ENCODE assay signal across 8 cellular contexts in the genomic region with DNA sequence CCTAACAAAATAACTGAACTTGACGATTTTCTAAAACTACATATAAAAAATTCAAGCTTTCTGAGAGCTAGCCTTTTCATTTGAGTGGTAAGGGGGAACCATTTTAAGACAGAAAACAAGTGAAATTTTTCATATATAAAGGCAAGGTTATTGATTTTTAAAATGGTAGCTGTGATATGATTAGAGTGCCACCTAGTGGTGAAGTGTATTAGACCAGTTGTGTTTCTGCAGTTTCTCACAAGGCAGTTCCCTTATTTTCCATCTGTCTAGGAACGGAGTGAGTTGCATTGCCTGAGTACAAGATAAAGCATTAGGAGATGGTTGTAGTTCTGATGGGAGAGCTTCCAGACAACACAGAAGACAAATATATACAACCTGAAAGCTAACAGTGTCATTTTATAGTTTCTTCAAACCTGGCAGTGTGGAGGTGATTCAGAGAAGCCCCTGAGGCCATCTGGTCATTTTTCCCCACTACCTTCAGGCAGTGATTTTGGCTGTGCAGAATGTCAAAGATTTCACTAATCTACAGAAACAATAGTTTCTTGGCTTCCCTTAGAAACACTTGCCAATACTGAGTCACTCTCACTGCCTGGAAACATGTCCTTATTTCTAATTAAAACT.
DNase-seq lines count a peak whose midpoint lies in the region; ATAC-seq, FAIRE-seq and TF ChIP-seq lines count a peak whose summit lies in the region.

No MANE protein-coding gene starts in this region.

- DNase-seq in AG04450 (ENCODE audit: low read depth, low spot score), result peak; percentile 58
- no peak for DNase-seq in GM12892 (ENCODE audit: insufficient read length)
- DNase-seq in NCI-H2171 (lab: John Stamatoyannopoulos, UW), result peak; percentile 35
- no peak for DNase-seq in left ventricle myocardium superior
- no peak for DNase-seq in smooth muscle cell (lab: John Stamatoyannopoulos, UW; ENCODE audit: unreplicated experiment)
- DNase-seq in MG63, result no peak

- H3K79me2 ChIP-seq in smooth muscle cell (ENCODE audit: low read depth), result no peaks in the 10 kb centered on the region

- no peaks in the 10 kb centered on the region for H4K20me1 ChIP-seq in smooth muscle cell (ENCODE audit: low read depth)

- FAIRE-seq in GM12892 (lab: Jason Lieb, UNC), result peak; percentile 56

- H3K4me3 ChIP-seq in AG04450 (ENCODE audit: low read depth, low read length) (no peak overlapping the region), WI38 (ENCODE audit: low read depth, low read length) (no peak overlapping the region), smooth muscle cell (no peak overlapping the region), MG63 (no peak overlapping the region)

- no peaks in the 10 kb centered on the region for H3K27me3 ChIP-seq in AG04450 (ENCODE audit: control insufficient read depth, insufficient read depth, low read length)
- no peaks in the 10 kb centered on the region for H3K27me3 ChIP-seq in smooth muscle cell (ENCODE audit: low read depth)
- H3K27me3 ChIP-seq in MG63, result no peaks in the 10 kb centered on the region

- no peaks in the 10 kb centered on the region for H3K4me1 ChIP-seq in smooth muscle cell (ENCODE audit: low read depth)

- H3K36me3 ChIP-seq in smooth muscle cell (ENCODE audit: low read depth) (no peaks in the 10 kb centered on the region), MG63 (no peaks in the 10 kb centered on the region)

- H2AFZ ChIP-seq in smooth muscle cell (ENCODE audit: low read depth), result no peak overlapping the region

- H3K9ac ChIP-seq in smooth muscle cell (ENCODE audit: low read depth), result no peak overlapping the region

- H3K27ac ChIP-seq in AG04450 (ENCODE audit: low read depth, low read length) (no peak overlapping the region), smooth muscle cell (ENCODE audit: low read depth) (no peak overlapping the region)

- peak; percentile 79 for TF ChIP-seq CTCF in AG04450 (IDR thresholded peaks at IDR 0.05; ENCODE audit: low read depth, low read length)
- TF ChIP-seq CTCF in WI38 (IDR thresholded peaks at IDR 0.05; ENCODE audit: low read depth, low read length), result peak; percentile 50; the same call in 1 of the 2 replicates
- peak; percentile 87 for TF ChIP-seq CTCF in smooth muscle cell (IDR thresholded peaks at IDR 0.05; ENCODE audit: borderline replicate concordance, insufficient read depth, poor library complexity, severe bottlenecking)

- H3K9me3 ChIP-seq in AG04450 (ENCODE audit: control insufficient read depth, insufficient read depth, low read length) (no peaks in the 10 kb centered on the region), smooth muscle cell (replicated peaks; ENCODE audit: low read depth) (no peaks in the 10 kb centered on the region), MG63 (no peaks in the 10 kb centered on the region)

- ATAC-seq in HG03039 (IDR thresholded peaks at IDR 0.05; ENCODE audit: unreplicated experiment) (peak; percentile 70), left ventricle myocardium superior (peak; percentile 57)

- no peak for TF ChIP-seq POLR2A in GM12892 (IDR thresholded peaks at IDR 0.05; ENCODE audit: low read depth, low read length)

- intact Hi-C loops in left ventricle myocardium superior (cut with micrococcal nuclease), result no loop called here

- POLR2A ChIA-PET in AG04450 (lab: Yijun Ruan, JAX), result no interaction called here

- CTCF ChIA-PET in AG04450 (lab: Charles Lee), result interaction anchor here (0.5 to 2.3 kb wide), 47 partner anchors 8 to 1928 kb away, joined by 3 to 17 read pairs (median 3); no protein-coding TSS in a partner anchor

- H3F3A ChIP-seq in smooth muscle cell (ENCODE audit: low read depth), result no peaks in the 10 kb centered on the region

- 5% methylated on average over 2 of the region's 2 CpGs for WGBS in smooth muscle cell (ENCODE audit: low lambda C conversion rate)

- no peak overlapping the region for H3K4me2 ChIP-seq in smooth muscle cell

Comparison
In these comparisons a context has a peak if more than half of its experiments do, and no peak if none do; other contexts are left out.
1. DNase-seq: peak in AG04450 (single experiment) and NCI-H2171 (single experiment); none in GM12892 (single experiment), left ventricle myocardium superior (single experiment), smooth muscle cell (single experiment) and MG63 (single experiment).
2. Peak in every context shown above with its lines, with median percentiles within 50 percentile points of each other: CTCF ChIP-seq.